Comparison of ENCODE assay signal across 34 cellular contexts in the genomic region with DNA sequence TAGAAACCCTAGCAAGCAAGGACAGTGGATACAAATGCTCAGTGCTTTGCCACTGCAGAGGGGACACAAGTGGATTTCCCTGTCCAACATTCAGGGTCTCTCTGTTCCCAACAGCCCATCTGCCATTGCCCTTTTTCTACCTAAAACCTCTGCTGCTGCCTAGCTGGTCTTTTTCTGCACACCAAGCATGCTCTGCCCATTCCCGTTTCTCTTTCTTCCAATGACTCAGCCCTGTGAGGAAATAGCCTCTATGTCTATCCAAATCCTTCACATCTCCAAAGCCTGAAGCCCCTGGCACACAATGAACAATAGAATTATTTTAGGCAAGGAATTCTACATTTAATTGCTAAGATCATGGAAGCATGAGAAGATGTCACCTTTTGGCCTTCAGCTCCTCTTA. TPM values are rescaled to one million over a fixed set of nuclear protein-coding genes. Genes with fewer than 3 reads are reported as not detected.
A peak's percentile ranks its signal among the peaks of the same experiment; 100 is the strongest.
DNase-seq lines count a peak whose midpoint lies in the region; ATAC-seq and TF ChIP-seq lines count a peak whose summit lies in the region.
"Had no signal": no experiment of that assay in that cellular context is flagged by ENCODE, and none has a peak within 500 bp of the region (broad histone marks: within the 10 kb centered on the region; RNA-seq: fewer than 3 reads in every experiment).

No MANE protein-coding gene starts in this region.

- H3K4me1 ChIP-seq in IMR-90 (ENCODE audit: control insufficient read depth, insufficient read depth, low read length), result no peaks in the 10 kb centered on the region
- H3K4me1 ChIP-seq in mammary epithelial cell (ENCODE audit: insufficient read depth, low read length), result no peaks in the 10 kb centered on the region
- no peaks in the 10 kb centered on the region for H3K4me1 ChIP-seq in mesenchymal stem cell (ENCODE audit: control insufficient read depth, insufficient read depth, low read depth, low read length)
- no peaks in the 10 kb centered on the region for H3K4me1 ChIP-seq in suprapubic skin
- no peaks in the 10 kb centered on the region for H3K4me1 ChIP-seq in hepatocyte (ENCODE audit: insufficient read depth)
- H3K4me1 ChIP-seq: body of pancreas, gastrocnemius medialis, neural progenitor cell, right lobe of liver, upper lobe of right lung had no signal

- no peak overlapping the region for H4K91ac ChIP-seq in IMR-90 (ENCODE audit: insufficient read depth, low read depth, low read length)
- H4K91ac ChIP-seq in mesenchymal stem cell (ENCODE audit: low read length), result no peak overlapping the region

- H3K27ac Mint-ChIP-seq in T-helper 17 cell, result no peak overlapping the region
- H3K27ac Mint-ChIP-seq: activated naive CD8-positive, alpha-beta T cell treated with anti-CD3 and anti-CD28 coated beads, Interleukin-2, amount 50 U/mL, for 24 hours; activated T-cell treated with anti-CD3 and anti-CD28 coated beads, Interleukin-2, amount 50 U/mL, for 24 hours; CD4-positive, alpha-beta T cell; neural progenitor cell; stimulated activated naive B cell treated with anti-CD40 and anti-IgM and Interleukin-4, amounts not matched to agents 10 μg/mL and 1 μg/mL and 100 μg/mL, for 72 hours had no signal

- no peak overlapping the region for H2AFZ ChIP-seq in IMR-90 (replicated peaks; ENCODE audit: low read length, poor library complexity)
- H2AFZ ChIP-seq in mammary epithelial cell (ENCODE audit: low read depth, low read length), result no peak overlapping the region
- H2AFZ ChIP-seq in mesenchymal stem cell (ENCODE audit: low read depth, low read length), result no peak overlapping the region
- no peak overlapping the region for H2AFZ ChIP-seq in hepatocyte
- H2AFZ ChIP-seq: neural progenitor cell had no signal

- H3K56ac ChIP-seq in IMR-90 (ENCODE audit: extremely low read depth, insufficient read depth, low read length), result no peak overlapping the region

- H2AK9ac ChIP-seq in IMR-90 (replicated peaks; ENCODE audit: low read depth, low read length, poor library complexity), result no peak overlapping the region

- no peak overlapping the region for H4K5ac ChIP-seq in IMR-90 (ENCODE audit: low read depth, low read length)

- POLR2A ChIA-PET in IMR-90 (lab: Charles Lee; ENCODE audit: unreplicated experiment), result no interaction called here

- no CpG with 5 or more reads among the region's 1 CpG for WGBS in IMR-90 (ENCODE audit: extremely low coverage in 2 of 2, insufficient read length in 1 of 2), 2 experiments
- WGBS in mammary epithelial cell (ENCODE audit: low coverage, missing lambda C conversion rate), result 0% methylated on average over 1 of the region's 1 CpG
- 83% methylated on average over 1 of the region's 1 CpG for WGBS in mesenchymal stem cell
- WGBS in suprapubic skin, result 45% methylated on average over 1 of the region's 1 CpG
- 68% methylated on average over 1 of the region's 1 CpG for WGBS in hepatocyte (ENCODE audit: low lambda C conversion rate, missing lambda C conversion rate)

- H4K8ac ChIP-seq in IMR-90 (ENCODE audit: low read depth in 2 of 2, low read length in 2 of 2) (no peak overlapping the region), mesenchymal stem cell (ENCODE audit: low read length) (no peak overlapping the region)

- no peak overlapping the region for H3K9ac ChIP-seq in IMR-90 (ENCODE audit: low read depth, low read length)
- no peak overlapping the region for H3K9ac ChIP-seq in mammary epithelial cell (ENCODE audit: insufficient read depth, low read length)
- H3K9ac ChIP-seq in mesenchymal stem cell (ENCODE audit: low read length), result no peak overlapping the region
- H3K9ac ChIP-seq: neural progenitor cell had no signal

- H3K4me1 Mint-ChIP-seq in T-helper 17 cell, result no peaks in the 10 kb centered on the region
- H3K4me1 Mint-ChIP-seq: activated naive CD8-positive, alpha-beta T cell treated with anti-CD3 and anti-CD28 coated beads, Interleukin-2, amount 50 U/mL, for 24 hours; stimulated activated naive B cell treated with anti-CD40 and anti-IgM and Interleukin-4, amounts not matched to agents 10 μg/mL and 1 μg/mL and 100 μg/mL, for 72 hours had no signal

- no peak overlapping the region for H2BK5ac ChIP-seq in IMR-90 (ENCODE audit: low read depth, low read length, poor library complexity, severe bottlenecking)
- H2BK5ac ChIP-seq in mesenchymal stem cell (ENCODE audit: low read depth, low read length, poor library complexity, severe bottlenecking), result no peak overlapping the region

- H3K4me2 ChIP-seq in IMR-90 (ENCODE audit: low read depth, low read length) (no peak overlapping the region), mammary epithelial cell (ENCODE audit: insufficient read depth, low read depth, low read length) (no peak overlapping the region), mesenchymal stem cell (ENCODE audit: low read length, poor library complexity, severe bottlenecking) (no peak overlapping the region), hepatocyte (no peak overlapping the region)
- H3K4me2 ChIP-seq: neural progenitor cell had no signal

- H3K9me1 ChIP-seq in IMR-90 (ENCODE audit: insufficient read depth, low read length), result peaks cover 2% of the 10 kb centered on the region

- TF ChIP-seq POLR2A in IMR-90 (IDR thresholded peaks at IDR 0.05; ENCODE audit: low read depth, low read length), result no peak
- TF ChIP-seq POLR2A in suprapubic skin (IDR thresholded peaks at IDR 0.05), result no peak

- TF ChIP-seq EP300 in suprapubic skin (IDR thresholded peaks at IDR 0.05), result no peak

- no peak for TF ChIP-seq CTCF in IMR-90 (conservative IDR thresholded peaks at IDR 0.05; ENCODE audit: low read depth, low read length)
- peak in 1 of 2 donors; percentile 54 for TF ChIP-seq CTCF in mammary epithelial cell (conservative IDR thresholded peaks at IDR 0.05 in 1 of 2, IDR thresholded peaks at IDR 0.05 in 1 of 2; ENCODE audit: extremely low read depth in 1 of 2, insufficient read depth in 1 of 2, low read depth in 1 of 2, low read length in 2 of 2)
- TF ChIP-seq CTCF in suprapubic skin (IDR thresholded peaks at IDR 0.05), result no peak
- no peak for TF ChIP-seq CTCF in hepatocyte (IDR thresholded peaks at IDR 0.05; ENCODE audit: poor library complexity)

- H2AK5ac ChIP-seq in IMR-90 (ENCODE audit: low read depth, low read length) (no peak overlapping the region), mesenchymal stem cell (ENCODE audit: low read length, severe bottlenecking) (no peak overlapping the region)

- H3K4me3 Mint-ChIP-seq in T-helper 17 cell, result no peak overlapping the region
- H3K4me3 Mint-ChIP-seq: activated naive CD8-positive, alpha-beta T cell treated with anti-CD3 and anti-CD28 coated beads, Interleukin-2, amount 50 U/mL, for 24 hours; activated T-cell treated with anti-CD3 and anti-CD28 coated beads, Interleukin-2, amount 50 U/mL, for 24 hours; CD4-positive, alpha-beta T cell; neural progenitor cell; stimulated activated naive B cell treated with anti-CD40 and anti-IgM and Interleukin-4, amounts not matched to agents 10 μg/mL and 1 μg/mL and 100 μg/mL, for 72 hours had no signal

- H3K79me2 ChIP-seq in mammary epithelial cell (ENCODE audit: insufficient read depth, low read length) (no peaks in the 10 kb centered on the region), hepatocyte (no peaks in the 10 kb centered on the region)

- H3K36me3 Mint-ChIP-seq in T-helper 17 cell (ENCODE audit: low read depth), result no peaks in the 10 kb centered on the region
- H3K36me3 Mint-ChIP-seq: neural progenitor cell; stimulated activated naive B cell treated with anti-CD40 and anti-IgM and Interleukin-4, amounts not matched to agents 10 μg/mL and 1 μg/mL and 100 μg/mL, for 72 hours had no signal

- H2BK15ac ChIP-seq in IMR-90 (ENCODE audit: low read depth, low read length) (no peak overlapping the region), mesenchymal stem cell (ENCODE audit: low read depth, poor library complexity, severe bottlenecking) (no peak overlapping the region)

- H3K79me1 ChIP-seq in IMR-90 (ENCODE audit: low read depth in 1 of 2, low read length in 2 of 2) (no peaks in the 10 kb centered on the region), mesenchymal stem cell (replicated peaks; ENCODE audit: low read length, poor library complexity, severe bottlenecking) (no peaks in the 10 kb centered on the region)

- in situ Hi-C loops in IMR-90 (cut with MboI; ENCODE audit: low sequenced_read_pairs) (no loop called here), mammary epithelial cell (cut with MboI; ENCODE audit: low sequenced_read_pairs in 2 of 2) (no loop called here)

- H3K27me3 Mint-ChIP-seq in T-helper 17 cell, result no peaks in the 10 kb centered on the region
- H3K27me3 Mint-ChIP-seq: activated naive CD8-positive, alpha-beta T cell treated with anti-CD3 and anti-CD28 coated beads, Interleukin-2, amount 50 U/mL, for 24 hours; CD4-positive, alpha-beta T cell had no signal

- H3K9me3 ChIP-seq in IMR-90 (ENCODE audit: control insufficient read depth, insufficient read depth, low read length) (no peaks in the 10 kb centered on the region), mammary epithelial cell (replicated peaks; ENCODE audit: insufficient read depth, low read length) (no peaks in the 10 kb centered on the region), mesenchymal stem cell (ENCODE audit: control insufficient read depth, low read length) (no peaks in the 10 kb centered on the region), suprapubic skin (no peaks in the 10 kb centered on the region), T-helper 17 cell (ENCODE audit: control insufficient read depth, low read length, poor library complexity, severe bottlenecking) (no peaks in the 10 kb centered on the region), hepatocyte (ENCODE audit: low read depth) (no peaks in the 10 kb centered on the region)
- H3K9me3 ChIP-seq: body of pancreas, gastrocnemius medialis, right lobe of liver, upper lobe of right lung had no signal

- H2BK120ac ChIP-seq in IMR-90 (ENCODE audit: low read depth, low read length) (no peak overlapping the region), mesenchymal stem cell (ENCODE audit: low read depth, low read length) (no peak overlapping the region)

- no peak overlapping the region for H2BK20ac ChIP-seq in IMR-90 (ENCODE audit: low read depth, low read length)

- H3K18ac ChIP-seq in IMR-90 (ENCODE audit: low read depth, low read length) (no peak overlapping the region), mesenchymal stem cell (ENCODE audit: low read depth in 1 of 2, low read length in 2 of 2) (no peak overlapping the region)

- H4K20me1 ChIP-seq in IMR-90 (ENCODE audit: insufficient read depth, low read length) (no peaks in the 10 kb centered on the region), mammary epithelial cell (ENCODE audit: insufficient read depth, low read length) (no peaks in the 10 kb centered on the region), hepatocyte (ENCODE audit: insufficient read depth, poor library complexity, severe bottlenecking) (no peaks in the 10 kb centered on the region)

- no peak overlapping the region for H3K14ac ChIP-seq in IMR-90 (replicated peaks; ENCODE audit: low read depth, low read length)
- no peak overlapping the region for H3K14ac ChIP-seq in mesenchymal stem cell (ENCODE audit: low read length in 2 of 2)

- H3K27ac ChIP-seq in IMR-90 (ENCODE audit: insufficient read depth, low read length) (no peak overlapping the region), mammary epithelial cell (ENCODE audit: insufficient read depth, low read depth, low read length) (no peak overlapping the region), mesenchymal stem cell (ENCODE audit: low read length, poor library complexity, severe bottlenecking) (no peak overlapping the region), suprapubic skin (no peak overlapping the region), hepatocyte (no peak overlapping the region)
- H3K27ac ChIP-seq: body of pancreas, epithelial cell of prostate, gastrocnemius medialis, neural progenitor cell, right lobe of liver, upper lobe of right lung, VCaP had no signal

- H3K4ac ChIP-seq in IMR-90 (ENCODE audit: low read depth, low read length) (no peak overlapping the region), mesenchymal stem cell (ENCODE audit: low read depth in 1 of 2, low read length in 2 of 2) (no peak overlapping the region)

- peak; percentile 16 for DNase-seq in AG20443 (ENCODE audit: low spot score)
- peak; percentile 18 for DNase-seq in IMR-90
- DNase-seq in mammary epithelial cell, result peak; percentile 8
- peak; percentile 40 for DNase-seq in mesenchymal stem cell
- no peak for DNase-seq in suprapubic skin (ENCODE audit: low spot score in 2 of 2)
- no peak for DNase-seq in T-helper 17 cell
- no peak for DNase-seq in hepatocyte (ENCODE audit: low spot score)
- no peak for DNase-seq in anterior cingulate cortex (lab: John Stamatoyannopoulos, UW)
- DNase-seq: activated CD4-positive, alpha-beta T cell treated with anti-CD3 and anti-CD28 coated beads for 48 hours; activated gamma-delta T cell treated with Interleukin-2 at 50 U/mL for 16 hours; activated naive CD8-positive, alpha-beta T cell treated with anti-CD3 and anti-CD28 coated beads, Interleukin-2, amount 50 U/mL, for 24 hours; activated T-cell treated with anti-CD3 and anti-CD28 coated beads, Interleukin-2, amount 50 U/mL, for 24 hours; body of pancreas; CD4-positive, alpha-beta T cell; EL; gastrocnemius medialis; hippocampal formation; mesendoderm; NCI-H1105 treated with DMSO at 0.1 percent for 48 hours; NCI-H2081 treated with DMSO at 0.1 percent for 48 hours; NCI-H446 treated with DMSO at 0.1 percent for 48 hours; right lobe of liver; stimulated activated CD4-positive, alpha-beta T cell treated with anti-CD3 and anti-CD28 coated beads, Interleukin-4, amount 100 ng/mL, for 4 hours; stimulated activated naive B cell treated with anti-CD40 and anti-IgM and Interleukin-4, amounts not matched to agents 10 μg/mL and 1 μg/mL and 100 μg/mL, for 72 hours; upper lobe of right lung had no signal

- intact Hi-C loops in IMR-90 (cut with micrococcal nuclease), result no loop called here
- intact Hi-C loops in mammary epithelial cell (cut with micrococcal nuclease), result no loop called here

- H3K23ac ChIP-seq in IMR-90 (ENCODE audit: low read depth, low read length) (no peak overlapping the region), mesenchymal stem cell (ENCODE audit: low read length in 2 of 2) (no peak overlapping the region)

- no peak for TF ChIP-seq RAD21 in IMR-90 (IDR thresholded peaks at IDR 0.05; ENCODE audit: low read length)

- H3K27me3 ChIP-seq in IMR-90 (ENCODE audit: control insufficient read depth, insufficient read depth, low read length), result no peaks in the 10 kb centered on the region
- no peaks in the 10 kb centered on the region for H3K27me3 ChIP-seq in mammary epithelial cell (ENCODE audit: insufficient read depth, low read length)
- no peaks in the 10 kb centered on the region for H3K27me3 ChIP-seq in mesenchymal stem cell (ENCODE audit: control insufficient read depth in 1 of 2, insufficient read depth in 1 of 2, low read length in 2 of 2)
- no peaks in the 10 kb centered on the region for H3K27me3 ChIP-seq in suprapubic skin
- no peaks in the 10 kb centered on the region for H3K27me3 ChIP-seq in hepatocyte
- H3K27me3 ChIP-seq: body of pancreas, gastrocnemius medialis, neural progenitor cell, right lobe of liver, upper lobe of right lung had no signal

- H3K9me2 ChIP-seq in hepatocyte (replicated peaks; ENCODE audit: insufficient read depth), result no peaks in the 10 kb centered on the region

- no peaks in the 10 kb centered on the region for H3K36me3 ChIP-seq in IMR-90 (ENCODE audit: control insufficient read depth, insufficient read depth, low read length)
- no peaks in the 10 kb centered on the region for H3K36me3 ChIP-seq in mammary epithelial cell (ENCODE audit: insufficient read depth, low read length)
- H3K36me3 ChIP-seq in mesenchymal stem cell (ENCODE audit: control insufficient read depth in 1 of 2, insufficient read depth in 2 of 2, low read depth in 1 of 2, low read length in 2 of 2), result no peaks in the 10 kb centered on the region
- no peaks in the 10 kb centered on the region for H3K36me3 ChIP-seq in suprapubic skin
- H3K36me3 ChIP-seq in hepatocyte (replicated peaks; ENCODE audit: insufficient read depth, low read depth), result no peaks in the 10 kb centered on the region
- H3K36me3 ChIP-seq: gastrocnemius medialis, neural progenitor cell, right lobe of liver, upper lobe of right lung had no signal

- dilution Hi-C loops in IMR-90 (cut with HindIII; ENCODE audit: low sequenced_read_pairs, unreplicated experiment), result no loop called here
- dilution Hi-C loops in mammary epithelial cell (cut with HindIII; ENCODE audit: low sequenced_read_pairs), result no loop called here

- CTCF ChIA-PET in IMR-90 (lab: Yijun Ruan, JAX) (no interaction called here), mammary epithelial cell (lab: Charles Lee; ENCODE audit: low non-redundant PET) (no interaction called here)

- no peak overlapping the region for H2BK12ac ChIP-seq in mesenchymal stem cell (ENCODE audit: low read length in 2 of 2)

- peak; percentile 44; the same call in 1 of the 2 replicates for ATAC-seq in IMR-90 (ENCODE audit: low read depth)
- no peak for ATAC-seq in T-helper 17 cell
- ATAC-seq: activated naive CD8-positive, alpha-beta T cell treated with anti-CD3 and anti-CD28 coated beads, Interleukin-2, amount 50 U/mL, for 24 hours; body of pancreas; left lobe of liver; right lobe of liver; Right ventricle myocardium inferior; stimulated activated naive B cell treated with anti-CD40 and anti-IgM and Interleukin-4, amounts not matched to agents 10 μg/mL and 1 μg/mL and 100 μg/mL, for 72 hours; upper lobe of right lung had no signal

- no peak overlapping the region for H3K4me3 ChIP-seq in IMR-90 (ENCODE audit: insufficient read depth, low read depth, low read length)
- no peak overlapping the region for H3K4me3 ChIP-seq in mammary epithelial cell (replicated peaks in 1 of 3; ENCODE audit: insufficient read depth in 1 of 3, low read depth in 2 of 3, low read length in 3 of 3)
- H3K4me3 ChIP-seq in mesenchymal stem cell (ENCODE audit: insufficient read depth in 1 of 2, low read depth in 1 of 2, low read length in 2 of 2), result no peak overlapping the region
- no peak overlapping the region for H3K4me3 ChIP-seq in suprapubic skin
- H3K4me3 ChIP-seq in hepatocyte, result no peak overlapping the region
- H3K4me3 ChIP-seq: body of pancreas, gastrocnemius medialis, neural progenitor cell, right lobe of liver, upper lobe of right lung had no signal

- BruUV-seq in IMR-90 (replicated peaks; lab: Mats Ljungman, UMichigan) (no TSS peak), mammary epithelial cell (replicated peaks; lab: Mats Ljungman, UMichigan) (no TSS peak)

RNA-seq across cellular contexts. Expression of gene AMELX, which starts 5.7 kb away (rescaled TPM):
- not detected in 2 replicates for total RNA-seq in IMR-90 (2012; rRNA removed)
- polyA plus RNA-seq in IMR-90 (2012; rRNA removed), result not detected in 2 replicates
- polyA plus RNA-seq in IMR-90 (2012; cell fraction: cytosol; rRNA removed), result not detected in 2 replicates
- not detected in 2 replicates for polyA plus RNA-seq in IMR-90 (2012; cell fraction: nucleus; rRNA removed; ENCODE audit: low replicate concordance)
- total RNA-seq in mammary epithelial cell, result not detected
- not detected for polyA plus RNA-seq in mammary epithelial cell
- polyA minus RNA-seq in mammary epithelial cell, result not detected
- not detected for polyA plus RNA-seq in mesenchymal stem cell (2013, experiment 1 of 2)
- polyA plus RNA-seq in mesenchymal stem cell (2013, experiment 2 of 2), result not detected
- not detected for total RNA-seq in suprapubic skin
- total RNA-seq in T-helper 17 cell, result not detected
- total RNA-seq in hepatocyte, result not detected in 2 replicates
- not detected in 2 replicates for polyA plus RNA-seq in hepatocyte
- total RNA-seq: activated CD8-positive, alpha-beta memory T cell treated with anti-CD3 and anti-CD28 coated beads for 36 hours; body of pancreas; CD4-positive, alpha-beta T cell; chondrocyte; gastrocnemius medialis; H1; left lobe of liver; right lobe of liver; Right ventricle myocardium inferior; T-helper 2 cell treated with Interferon-gamma antibody and Interleukin-4, amounts not matched to agents 100 ng/mL and 5 ng/mL, for 36 hours; upper lobe of right lung had no signal
- polyA plus RNA-seq: H1 had no signal

Comparison
In these comparisons a context has a peak if more than half of its experiments do, and no peak if none do; other contexts are left out.
1. DNase-seq: peak in AG20443 (single experiment), IMR-90 (single experiment), mammary epithelial cell (single experiment) and mesenchymal stem cell (single experiment); none in suprapubic skin (0 of 2), T-helper 17 cell (0 of 3), hepatocyte (single experiment) and anterior cingulate cortex (0 of 58).